Comparison of ENCODE assay signal across 8 cellular contexts in the genomic region with DNA sequence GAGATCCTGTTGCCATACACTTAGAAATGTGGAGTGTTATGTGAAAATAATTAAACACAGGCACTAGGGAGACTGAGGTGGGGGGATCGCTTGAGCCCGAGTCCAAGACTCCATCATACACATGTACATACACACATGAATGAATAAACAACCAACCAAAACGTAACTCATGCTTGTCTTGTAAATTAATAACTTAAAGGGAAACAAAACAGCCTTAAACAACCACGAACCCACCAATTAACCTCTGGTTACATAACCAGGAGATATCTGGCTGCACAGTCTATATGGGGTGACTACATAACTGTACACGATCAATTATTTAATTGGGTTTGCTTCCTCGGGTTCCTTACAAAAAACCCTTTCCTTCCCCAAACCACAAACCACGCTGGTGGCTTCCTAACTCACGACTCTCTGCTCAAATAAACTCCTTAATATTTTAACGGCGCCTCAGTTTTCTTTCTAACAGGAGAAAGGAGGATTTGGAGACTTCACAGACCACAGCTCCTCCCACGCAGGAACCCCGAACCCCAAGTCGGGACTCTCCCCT. TPM values are rescaled to one million over a fixed set of nuclear protein-coding genes. Genes with fewer than 3 reads are reported as not detected.
DNase-seq lines count a peak whose midpoint lies in the region; ATAC-seq lines count a peak whose summit lies in the region.

No MANE protein-coding gene starts in this region.

- no peaks in the 10 kb centered on the region for H3K36me3 ChIP-seq in iPS-18a (ENCODE audit: control insufficient read depth, low read depth, low read length)

- peak overlapping the region; percentile 85 for H3K4me3 ChIP-seq in iPS-18a (ENCODE audit: low read length)

- H3K27me3 Mint-ChIP-seq in activated CD4-positive, alpha-beta T cell treated with anti-CD3 and anti-CD28 coated beads, Interleukin-2, amount 10 ng/mL, durations not matched to agents 24 days and 14 days = peaks cover 6% of the 10 kb centered on the region
- H3K27me3 Mint-ChIP-seq in activated T-helper 17 cell treated with anti-CD3 and anti-CD28 coated beads, Interleukin-2, amount 50 U/mL, for 72 hours = no peaks in the 10 kb centered on the region
- H3K27me3 Mint-ChIP-seq in stimulated activated naive B cell treated with anti-CD40 and anti-IgM and Interleukin-4, amounts not matched to agents 10 μg/mL and 1 μg/mL and 100 μg/mL, for 72 hours = no peaks in the 10 kb centered on the region

- peaks cover 13% of the 10 kb centered on the region for H3K9me3 Mint-ChIP-seq in activated CD4-positive, alpha-beta T cell treated with anti-CD3 and anti-CD28 coated beads, Interleukin-2, amount 10 ng/mL, durations not matched to agents 24 days and 14 days
- H3K9me3 Mint-ChIP-seq in activated T-helper 17 cell treated with anti-CD3 and anti-CD28 coated beads, Interleukin-2, amount 50 U/mL, for 72 hours = peaks cover 4% of the 10 kb centered on the region
- peaks cover 2 to 4% of the 10 kb centered on the region in 2 donors for H3K9me3 Mint-ChIP-seq in stimulated activated naive B cell treated with anti-CD40 and anti-IgM and Interleukin-4, amounts not matched to agents 10 μg/mL and 1 μg/mL and 100 μg/mL, for 72 hours

- H3K9me3 ChIP-seq in iPS-18a (ENCODE audit: control insufficient read depth, low read depth, low read length) = peaks cover 14% of the 10 kb centered on the region

- H3K27ac Mint-ChIP-seq in activated CD4-positive, alpha-beta T cell treated with anti-CD3 and anti-CD28 coated beads, Interleukin-2, amount 10 ng/mL, durations not matched to agents 24 days and 14 days = peak overlapping the region; percentile 85
- H3K27ac Mint-ChIP-seq in activated T-helper 17 cell treated with anti-CD3 and anti-CD28 coated beads, Interleukin-2, amount 50 U/mL, for 72 hours = peak overlapping the region; percentile 86
- H3K27ac Mint-ChIP-seq in stimulated activated naive B cell treated with anti-CD40 and anti-IgM and Interleukin-4, amounts not matched to agents 10 μg/mL and 1 μg/mL and 100 μg/mL, for 72 hours = peak overlapping the region; percentile 88

- peak overlapping the region; percentile 89 for H3K9ac ChIP-seq in iPS-18a (ENCODE audit: low read length)

- peaks cover 12% of the 10 kb centered on the region for H3K4me1 Mint-ChIP-seq in activated CD4-positive, alpha-beta T cell treated with anti-CD3 and anti-CD28 coated beads, Interleukin-2, amount 10 ng/mL, durations not matched to agents 24 days and 14 days
- H3K4me1 Mint-ChIP-seq in activated T-helper 17 cell treated with anti-CD3 and anti-CD28 coated beads, Interleukin-2, amount 50 U/mL, for 72 hours = peaks cover 6% of the 10 kb centered on the region
- H3K4me1 Mint-ChIP-seq in stimulated activated naive B cell treated with anti-CD40 and anti-IgM and Interleukin-4, amounts not matched to agents 10 μg/mL and 1 μg/mL and 100 μg/mL, for 72 hours = peaks cover 16 to 44% of the 10 kb centered on the region in 2 donors

- peak overlapping the region; percentile 7 for H3K27ac ChIP-seq in iPS-18a (ENCODE audit: low read length)

- peaks cover 3% of the 10 kb centered on the region for H3K4me1 ChIP-seq in iPS-18a (ENCODE audit: control insufficient read depth, low read depth, low read length)

- ATAC-seq in HG03378 (IDR thresholded peaks at IDR 0.05; ENCODE audit: unreplicated experiment) = peak; percentile 26
- no peak for ATAC-seq in activated T-helper 17 cell treated with anti-CD3 and anti-CD28 coated beads, Interleukin-2, amount 50 U/mL, for 72 hours (replicated peaks)
- ATAC-seq in stimulated activated naive B cell treated with anti-CD40 and anti-IgM and Interleukin-4, amounts not matched to agents 10 μg/mL and 1 μg/mL and 100 μg/mL, for 72 hours (replicated peaks) = peak in 1 of 2 donors; percentile 5
- no peak for ATAC-seq in GM19467 (IDR thresholded peaks at IDR 0.05; ENCODE audit: unreplicated experiment)

- DNase-seq in activated CD4-positive, alpha-beta T cell treated with anti-CD3 and anti-CD28 coated beads, Interleukin-2, amount 10 ng/mL, durations not matched to agents 24 days and 14 days = no peak
- DNase-seq in activated CD4-positive, alpha-beta T cell treated with anti-CD3 and anti-CD28 coated beads, Interleukin-2, amount 50 U/mL, for 4 hours = no peak
- DNase-seq in stimulated activated naive B cell treated with anti-CD40 and anti-IgM and Interleukin-4, amounts not matched to agents 10 μg/mL and 1 μg/mL and 100 μg/mL, for 72 hours = no peak
- DNase-seq in activated CD8-positive, alpha-beta memory T cell treated with anti-CD3 and anti-CD28 coated beads for 24 hours = no peak

- peaks cover 10% of the 10 kb centered on the region for H3K36me3 Mint-ChIP-seq in activated CD4-positive, alpha-beta T cell treated with anti-CD3 and anti-CD28 coated beads, Interleukin-2, amount 10 ng/mL, durations not matched to agents 24 days and 14 days (ENCODE audit: low read depth)
- H3K36me3 Mint-ChIP-seq in activated T-helper 17 cell treated with anti-CD3 and anti-CD28 coated beads, Interleukin-2, amount 50 U/mL, for 72 hours (ENCODE audit: low read depth) = no peaks in the 10 kb centered on the region
- peaks cover 7 to 21% of the 10 kb centered on the region in 2 donors for H3K36me3 Mint-ChIP-seq in stimulated activated naive B cell treated with anti-CD40 and anti-IgM and Interleukin-4, amounts not matched to agents 10 μg/mL and 1 μg/mL and 100 μg/mL, for 72 hours

- peak overlapping the region; percentile 94 for H3K4me3 Mint-ChIP-seq in activated CD4-positive, alpha-beta T cell treated with anti-CD3 and anti-CD28 coated beads, Interleukin-2, amount 10 ng/mL, durations not matched to agents 24 days and 14 days
- H3K4me3 Mint-ChIP-seq in activated T-helper 17 cell treated with anti-CD3 and anti-CD28 coated beads, Interleukin-2, amount 50 U/mL, for 72 hours = peak overlapping the region; percentile 91
- H3K4me3 Mint-ChIP-seq in stimulated activated naive B cell treated with anti-CD40 and anti-IgM and Interleukin-4, amounts not matched to agents 10 μg/mL and 1 μg/mL and 100 μg/mL, for 72 hours = peak overlapping the region; percentile 92 to 98

- no peaks in the 10 kb centered on the region for H3K27me3 ChIP-seq in iPS-18a (ENCODE audit: control insufficient read depth, insufficient read depth, low read length)

- intact Hi-C loops in activated CD4-positive, alpha-beta T cell treated with anti-CD3 and anti-CD28 coated beads, Interleukin-2, amount 10 ng/mL, durations not matched to agents 24 days and 14 days (cut with micrococcal nuclease) = loop anchor here (1.0 to 2.0 kb wide), 4 partner anchors 26 to 253 kb away; a partner anchor contains a TSS

RNA-seq across cellular contexts. Expression of a gene that starts 0.8 kb away (rescaled TPM):
- 2.8 TPM in 2 replicates for total RNA-seq in activated CD4-positive, alpha-beta T cell treated with anti-CD3 and anti-CD28 coated beads, Interleukin-2, amount 10 ng/mL, durations not matched to agents 24 days and 14 days
- total RNA-seq in activated T-helper 17 cell treated with anti-CD3 and anti-CD28 coated beads, Interleukin-2, amount 50 U/mL, for 72 hours = 1 to 10 TPM; 2.7 to 3.3 TPM

RNA-seq across cellular contexts. Expression of a gene that starts 26.3 kb away (rescaled TPM):
- total RNA-seq in activated CD4-positive, alpha-beta T cell treated with anti-CD3 and anti-CD28 coated beads, Interleukin-2, amount 10 ng/mL, durations not matched to agents 24 days and 14 days = 6.2 and 6.7 TPM in 2 replicates
- 1 to 10 TPM; 5.7 to 7.1 TPM for total RNA-seq in activated T-helper 17 cell treated with anti-CD3 and anti-CD28 coated beads, Interleukin-2, amount 50 U/mL, for 72 hours
